ENCODE assay signal across 2 cellular contexts in genomic region chr11:111194789-111195188, GRCh38.
TF ChIP-seq lines count a peak whose summit lies in the region.

No MANE protein-coding gene starts in this region.

TF ChIP-seq in IMR-90, 13 proteins besides CTCF, POLR2A, EP300 and RAD21 (continued from another document):
- TF ChIP-seq ELK1 (IDR thresholded peaks at IDR 0.05; ENCODE audit: borderline replicate concordance, low read depth, low read length) (no peak), USF2 (IDR thresholded peaks at IDR 0.05; ENCODE audit: low read depth, low read length) (no peak), MAZ (IDR thresholded peaks at IDR 0.05; ENCODE audit: borderline replicate concordance, low read depth, low read length) (no peak), NFE2L2 (IDR thresholded peaks at IDR 0.05; ENCODE audit: low read depth, low read length) (no peak), RFX5 (IDR thresholded peaks at IDR 0.05; ENCODE audit: low read depth, low read length) (no peak), MAFK (IDR thresholded peaks at IDR 0.05; ENCODE audit: low read depth, low read length) (no peak)

TF ChIP-seq in WTC11, 78 proteins besides CTCF, POLR2A, EP300 and RAD21 (continued from another document):
- TF ChIP-seq ZNF425 (CRISPR knock-in tag; conservative IDR thresholded peaks at IDR 0.05) = no peak
